Comparison of ENCODE assay signal across 9 cellular contexts in the genomic region with DNA sequence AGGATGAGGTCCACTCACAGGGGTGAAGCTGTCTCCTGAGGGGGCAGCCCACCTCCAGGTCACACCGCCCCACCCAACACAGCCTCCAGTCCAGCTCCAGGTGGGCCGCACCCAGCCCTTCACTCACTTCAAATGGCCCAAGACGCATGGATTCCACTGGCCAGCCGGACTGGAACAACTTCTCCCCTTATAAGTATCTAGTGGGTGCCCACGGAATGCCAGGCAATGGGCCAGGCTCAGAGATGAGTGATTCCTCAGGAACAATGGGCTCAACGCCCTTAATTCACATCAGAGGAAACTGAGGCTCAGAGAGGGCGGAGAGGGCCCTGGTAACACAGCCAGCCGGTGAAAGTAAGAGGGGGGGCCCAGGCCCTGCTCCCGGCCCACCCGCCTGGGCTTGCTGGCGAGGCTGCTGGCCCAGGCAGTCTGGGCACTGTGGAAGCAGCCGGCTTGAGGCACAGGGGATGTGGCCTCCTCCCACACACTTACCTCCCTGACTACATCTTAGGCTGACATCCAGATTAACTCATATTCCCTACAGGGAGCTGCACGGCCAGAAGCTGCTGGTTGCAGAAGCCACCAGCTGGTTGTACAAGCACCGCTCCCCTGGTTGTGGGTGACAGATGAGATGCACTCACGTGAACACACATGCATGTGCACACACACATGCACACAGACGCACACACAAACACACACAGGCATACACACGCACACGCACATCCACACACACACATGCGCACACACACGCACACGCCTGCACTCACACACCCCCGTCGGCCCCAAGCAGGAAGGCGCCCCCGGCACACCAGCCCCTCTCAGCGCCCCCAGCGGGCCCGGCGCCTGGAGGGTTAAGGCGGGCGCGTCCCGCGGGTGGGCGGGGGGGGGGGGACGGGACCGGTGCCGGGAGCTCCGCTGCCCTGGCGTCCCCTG. TPM values are rescaled to one million over a fixed set of nuclear protein-coding genes. Genes with fewer than 3 reads are reported as not detected.
DNase-seq lines count a peak whose midpoint lies in the region; ATAC-seq and TF ChIP-seq lines count a peak whose summit lies in the region.
"Had no signal": no experiment of that assay in that cellular context is flagged by ENCODE, and none has a peak within 500 bp of the region (broad histone marks: within the 10 kb centered on the region; RNA-seq: fewer than 3 reads in every experiment).

No MANE protein-coding gene starts in this region.

- H3K9ac ChIP-seq in iPS-20b (ENCODE audit: low read depth, low read length): no peak overlapping the region

- H3K27ac ChIP-seq in brain microvascular endothelial cell (peak overlapping the region; percentile 21), iPS-20b (ENCODE audit: low read length) (no peak overlapping the region), skin epidermis (peak overlapping the region; percentile 26 to 91 (median 80))

- H3K27me3 ChIP-seq in brain microvascular endothelial cell (replicated peaks) (no peaks in the 10 kb centered on the region), iPS-20b (ENCODE audit: insufficient read depth, low read length) (peaks cover 27% of the 10 kb centered on the region)

- H3K4me1 ChIP-seq in iPS-20b (ENCODE audit: insufficient read depth, low read length): peaks cover 15% of the 10 kb centered on the region

- no peaks in the 10 kb centered on the region for H3K9me3 ChIP-seq in iPS-20b (ENCODE audit: insufficient read depth, low read depth, low read length)

- in situ Hi-C loops in brain microvascular endothelial cell (cut with HindIII; ENCODE audit: low pct_ligation_motif_present, low sequenced_read_pairs): no loop called here

- peak; percentile 26 for DNase-seq in ELF-1 (ENCODE audit: low read depth, low spot score)
- DNase-seq in NCI-H1694 treated with DMSO at 0.1 percent for 48 hours (lab: John Stamatoyannopoulos, UW): peak; percentile 70
- DNase-seq in brain microvascular endothelial cell: peak; percentile 85
- no peak for DNase-seq in NOMO-1 treated with dmso at 0.1 percent for 144 hours (lab: John Stamatoyannopoulos, UW; ENCODE audit: unreplicated experiment)
- DNase-seq in left lobe of liver (ENCODE audit: low spot score): no peak

- H3K4me3 ChIP-seq in brain microvascular endothelial cell (ENCODE audit: low read depth, low read length): peak overlapping the region; percentile 91
- H3K4me3 ChIP-seq in iPS-20b (ENCODE audit: low read length): peak overlapping the region; percentile 55
- peak overlapping the region; percentile 34 to 70 (median 60) for H3K4me3 ChIP-seq in skin epidermis

- TF ChIP-seq CTCF in brain microvascular endothelial cell (IDR thresholded peaks at IDR 0.05; ENCODE audit: low read depth, low read length, missing control alignments): peak; percentile 23

- H3K36me3 ChIP-seq in brain microvascular endothelial cell (replicated peaks) (peaks cover 17% of the 10 kb centered on the region), iPS-20b (ENCODE audit: insufficient read depth, low read depth, low read length) (peaks cover 14% of the 10 kb centered on the region)

- no peak for ATAC-seq in HG02610 (IDR thresholded peaks at IDR 0.05; ENCODE audit: unreplicated experiment)
- ATAC-seq in left lobe of liver: no peak

RNA-seq across cellular contexts. Expression of a gene that starts 1.0 kb away (rescaled TPM):
- total RNA-seq in left lobe of liver: 72.2 TPM
- total RNA-seq: SK-MEL-5 had no signal

Comparison
In these comparisons a context has a peak if more than half of its experiments do, and no peak if none do; other contexts are left out.
1. DNase-seq: peak in ELF-1 (single experiment), NCI-H1694 treated with DMSO at 0.1 percent for 48 hours (single experiment) and brain microvascular endothelial cell (single experiment); none in NOMO-1 treated with dmso at 0.1 percent for 144 hours (single experiment) and left lobe of liver (single experiment).
2. Peak in every context shown above with its lines, with median percentiles within 50 percentile points of each other: H3K4me3 ChIP-seq.